ENCODE assay signal across 28 cellular contexts in the genomic region with DNA sequence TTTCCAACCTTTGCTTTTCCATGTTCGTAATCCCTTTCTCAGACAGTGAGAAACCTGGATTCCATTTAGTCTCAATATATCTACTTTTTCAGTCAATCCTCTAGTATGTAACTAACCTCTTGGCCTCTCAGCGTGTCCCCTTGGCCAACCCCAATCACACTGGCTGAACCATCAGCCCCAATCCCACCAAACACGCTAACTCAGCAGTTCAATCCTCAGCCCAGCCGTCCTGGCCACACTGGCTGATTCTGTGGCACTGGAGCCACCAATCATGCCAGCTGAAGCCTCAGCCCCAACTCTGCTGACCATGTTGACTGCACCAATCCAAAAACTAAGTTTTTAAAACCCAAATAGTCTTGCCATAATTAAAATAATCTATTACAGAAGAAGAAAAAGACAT.
"Had no signal": no experiment of that assay in that cellular context is flagged by ENCODE, and none has a peak within 500 bp of the region (broad histone marks: within the 10 kb centered on the region; RNA-seq: fewer than 3 reads in every experiment).

No MANE protein-coding gene starts in this region.

- H3K4me1 ChIP-seq: neural progenitor cell, pancreas, psoas muscle, tibial artery, vagina had no signal

- H3K27ac ChIP-seq: neural progenitor cell, neutrophil, pancreas, psoas muscle, skin epidermis, spleen, suprapubic skin, testis, tibial artery, transverse colon, vagina had no signal

- ATAC-seq: naive thymus-derived CD4-positive, alpha-beta T cell; natural killer cell; pancreas; psoas muscle; right cardiac atrium; sciatic nerve; stimulated activated memory B cell treated with anti-CD40 and anti-IgM and Interleukin-4, amounts not matched to agents 10 μg/mL and 1 μg/mL and 100 μg/mL, for 72 hours; stimulated activated naive CD8-positive, alpha-beta T cell treated with anti-CD3 and anti-CD28 coated beads, Interleukin-15, amount 100 ng/mL, for 72 hours; stimulated activated naive CD8-positive, alpha-beta T cell treated with anti-CD3 and anti-CD28 coated beads, Interleukin-15, Interleukin-2, amounts not matched to agents 100 U/mL and 50 U/mL, for 24 hours had no signal

- H3K9me3 ChIP-seq: neutrophil, pancreas, psoas muscle, spleen, suprapubic skin, testis, tibial artery, transverse colon, vagina had no signal

- H3K4me2 ChIP-seq: neural progenitor cell, smooth muscle cell had no signal

- H3K27me3 ChIP-seq: pancreas, suprapubic skin, testis, tibial artery, transverse colon, vagina had no signal

- H2AFZ ChIP-seq: neural progenitor cell had no signal

- H3K36me3 ChIP-seq: neural progenitor cell, neutrophil, pancreas, spleen, suprapubic skin, tibial artery, transverse colon, vagina had no signal

- H3K4me3 ChIP-seq: neural progenitor cell, pancreas, psoas muscle, skin epidermis, smooth muscle cell, spleen, suprapubic skin, testis, tibial artery, transverse colon, vagina had no signal

- H3K9ac ChIP-seq: neural progenitor cell had no signal

- FAIRE-seq: pancreas, urothelium cell line had no signal

- DNase-seq: naive thymus-derived CD4-positive, alpha-beta T cell; natural killer cell; nucleus accumbens; pancreas; psoas muscle; right cardiac atrium; spleen; stimulated activated CD4-positive, alpha-beta T cell treated with anti-CD3 and anti-CD28 coated beads, Interleukin-12 subunit alpha, Interleukin-12 subunit beta, amount 100 ng/mL, for 4 hours; stimulated activated CD4-positive, alpha-beta T cell treated with anti-CD3 and anti-CD28 coated beads, Interleukin-1b, Interleukin-23, amount 100 ng/mL, for 48 hours; stimulated activated CD4-positive, alpha-beta T cell treated with anti-CD3 and anti-CD28 coated beads, Interleukin-4, amount 100 ng/mL, for 1 hour; stimulated activated CD4-positive, alpha-beta T cell treated with anti-CD3 and anti-CD28 coated beads, Interleukin-4, amount 100 ng/mL, for 4 hours; stimulated activated CD8-positive, alpha-beta memory T cell treated with anti-CD3 and anti-CD28 coated beads, Interleukin-4, amount 100 ng/mL, for 48 hours; stimulated activated naive CD4-positive, alpha-beta T cell; stimulated activated naive CD8-positive, alpha-beta T cell treated with anti-CD3 and anti-CD28 coated beads, Interleukin-15, amount 100 ng/mL, for 72 hours; stimulated activated naive CD8-positive, alpha-beta T cell treated with anti-CD3 and anti-CD28 coated beads, Interleukin-15, Interleukin-2, amounts not matched to agents 100 U/mL and 50 U/mL, for 24 hours; substantia nigra; testis; tibial artery; transverse colon had no signal
